ENCODE assay signal across 18 cellular contexts in the genomic region with DNA sequence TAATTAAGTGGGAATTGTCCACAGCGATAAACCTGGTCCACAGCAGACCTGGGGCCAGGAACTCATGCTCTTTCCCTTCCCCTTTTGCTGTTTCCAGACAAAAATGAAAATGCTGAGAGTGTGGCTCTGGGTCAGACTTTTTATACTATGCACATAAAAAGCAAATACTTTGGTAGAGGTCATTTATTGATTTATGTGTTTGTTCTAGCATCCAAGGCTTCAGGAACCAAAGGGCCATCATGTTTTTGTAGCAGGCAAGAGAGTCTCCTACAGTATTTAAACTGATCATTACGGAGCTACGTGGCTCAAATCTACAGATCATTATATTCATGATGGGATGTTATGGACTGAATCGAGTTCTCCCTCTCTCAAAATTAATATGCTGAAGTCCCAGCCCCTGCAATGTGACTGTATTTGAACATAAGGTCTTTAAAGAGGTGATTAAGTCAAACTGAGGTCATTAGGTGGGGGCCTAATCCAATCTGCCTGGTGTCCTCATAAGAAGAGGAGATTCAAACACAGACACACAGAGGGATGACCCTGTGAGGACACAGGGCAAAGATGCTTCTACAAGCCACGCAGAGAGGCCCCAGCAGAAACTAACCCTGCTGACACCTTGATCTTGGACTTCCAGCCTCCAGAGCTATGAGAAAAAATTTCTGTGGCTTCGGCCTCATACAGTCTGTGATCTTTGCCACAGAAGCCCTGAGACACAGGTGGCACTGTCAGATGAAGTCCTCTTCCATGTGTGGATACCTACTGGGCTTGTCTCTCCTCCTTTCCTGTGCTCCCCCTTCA. TPM values are rescaled to one million over a fixed set of nuclear protein-coding genes. Genes with fewer than 3 reads are reported as not detected.
DNase-seq lines count a peak whose midpoint lies in the region; ATAC-seq and TF ChIP-seq lines count a peak whose summit lies in the region.
"Had no signal": no experiment of that assay in that cellular context is flagged by ENCODE, and none has a peak within 500 bp of the region (broad histone marks: within the 10 kb centered on the region; RNA-seq: fewer than 3 reads in every experiment).

No MANE protein-coding gene starts in this region.

- H3K27me3 ChIP-seq in liver (ENCODE audit: control insufficient read depth in 4 of 4, insufficient read depth in 4 of 4, low read length in 3 of 4) (no peaks in the 10 kb centered on the region), lung (ENCODE audit: control insufficient read depth, insufficient read depth) (no peaks in the 10 kb centered on the region), H7 (ENCODE audit: control insufficient read depth, insufficient read depth, low read length) (no peaks in the 10 kb centered on the region)
- H3K27me3 ChIP-seq: BE2C, BLaER1 had no signal

- H3K36me3 ChIP-seq in liver (ENCODE audit: control insufficient read depth in 4 of 4, insufficient read depth in 3 of 4, low read depth in 1 of 4, low read length in 3 of 4) (no peaks in the 10 kb centered on the region), lung (ENCODE audit: control insufficient read depth in 2 of 2, insufficient read depth in 2 of 2, low read length in 2 of 2) (no peaks in the 10 kb centered on the region), H7 (replicated peaks; ENCODE audit: control insufficient read depth, insufficient read depth, low read length) (no peaks in the 10 kb centered on the region)
- H3K36me3 ChIP-seq: BE2C, BLaER1 had no signal

- TF ChIP-seq RAD21 in liver (IDR thresholded peaks at IDR 0.05) = no peak

- no peak for TF ChIP-seq CTCF in liver (IDR thresholded peaks at IDR 0.05; ENCODE audit: low read depth, low read length, missing input control)
- no peak for TF ChIP-seq CTCF in lung (IDR thresholded peaks at IDR 0.05; ENCODE audit: control extremely low read depth, extremely low read depth)

- ATAC-seq in left lobe of liver (peak; percentile 45), lung (ENCODE audit: insufficient read depth, low FRiP score) (no peak), GM18868 (IDR thresholded peaks at IDR 0.05; ENCODE audit: unreplicated experiment) (no peak)

- no peaks in the 10 kb centered on the region for H3K9me3 ChIP-seq in liver (ENCODE audit: control insufficient read depth in 4 of 4, low read length in 3 of 4)
- peaks cover 5 to 7% of the 10 kb centered on the region in 2 donors for H3K9me3 ChIP-seq in lung (ENCODE audit: control insufficient read depth in 2 of 2, insufficient read depth in 1 of 2, low read length in 1 of 2)
- H3K9me3 ChIP-seq: BE2C had no signal

- WGBS in liver = 73% methylated on average over 6 of the region's 6 CpGs
- WGBS in lung, 2 donors = 94 to 97% methylated on average over 6 of the region's 6 CpGs

- H3K4me1 ChIP-seq in liver (ENCODE audit: control insufficient read depth in 4 of 4, insufficient read depth in 4 of 4, low read length in 3 of 4) = peaks cover 0 to 11% (median 5%) of the 10 kb centered on the region in 4 donors
- no peaks in the 10 kb centered on the region for H3K4me1 ChIP-seq in lung (ENCODE audit: control insufficient read depth in 2 of 2, insufficient read depth in 2 of 2, low read length in 2 of 2)
- H3K4me1 ChIP-seq: BE2C, BLaER1 had no signal

- no peak overlapping the region for H3K27ac ChIP-seq in liver (ENCODE audit: low read depth in 1 of 2, low read length in 2 of 2)
- no peak overlapping the region for H3K27ac ChIP-seq in lung (ENCODE audit: low read depth in 1 of 2, low read length in 1 of 2)
- H3K27ac ChIP-seq: BLaER1 had no signal

- DNase-seq in left lobe of liver (ENCODE audit: low spot score) (no peak), lung (ENCODE audit: low spot score) (peak; percentile 4), D341Med (ENCODE audit: low spot score) (no peak), H7 (no peak), NCI-H1930 (lab: John Stamatoyannopoulos, UW) (no peak)
- DNase-seq: 8988T; ACHN; BE2C; C1 segment of cervical spinal cord; CD4-positive, alpha-beta memory T cell; CD4-positive, CD25-positive, alpha-beta regulatory T cell; CD8-positive, alpha-beta memory T cell; COR-L47; DMS79 treated with DMSO at 0.1 percent for 48 hours; GF-D8 had no signal

- H3K4me3 ChIP-seq in liver (ENCODE audit: low read depth in 1 of 3, low read length in 3 of 3) = no peak overlapping the region
- no peak overlapping the region for H3K4me3 ChIP-seq in lung
- H3K4me3 ChIP-seq in H7 (ENCODE audit: insufficient read depth, low read depth, low read length) = no peak overlapping the region
- H3K4me3 ChIP-seq: BLaER1 had no signal

- H3K9ac ChIP-seq in liver (ENCODE audit: low read depth in 1 of 2, low read length in 2 of 2) = no peak overlapping the region
- H3K9ac ChIP-seq: BLaER1 had no signal

TF ChIP-seq in liver, 16 proteins besides CTCF, POLR2A, EP300 and RAD21:
- TF ChIP-seq, protein P1, sequence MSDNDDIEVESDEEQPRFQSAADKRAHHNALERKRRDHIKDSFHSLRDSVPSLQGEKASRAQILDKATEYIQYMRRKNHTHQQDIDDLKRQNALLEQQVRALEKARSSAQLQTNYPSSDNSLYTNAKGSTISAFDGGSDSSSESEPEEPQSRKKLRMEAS (IDR thresholded peaks at IDR 0.05) = no peak
- TF ChIP-seq TAF1 (conservative IDR thresholded peaks at IDR 0.05) (no peak), SP1 (IDR thresholded peaks at IDR 0.05) (peak; percentile 42), GABPA (IDR thresholded peaks at IDR 0.05 in 1 of 2, conservative IDR thresholded peaks at IDR 0.05 in 1 of 2) (no peak), HNF4A (conservative IDR thresholded peaks at IDR 0.05) (peak in 1 of 2 donors; percentile 50), FOXA1 (IDR thresholded peaks at IDR 0.05) (no peak), FOXA2 (IDR thresholded peaks at IDR 0.05) (no peak), EGR1 (IDR thresholded peaks at IDR 0.05; ENCODE audit: low read depth in 2 of 2) (no peak)
- TF ChIP-seq, protein P2, sequence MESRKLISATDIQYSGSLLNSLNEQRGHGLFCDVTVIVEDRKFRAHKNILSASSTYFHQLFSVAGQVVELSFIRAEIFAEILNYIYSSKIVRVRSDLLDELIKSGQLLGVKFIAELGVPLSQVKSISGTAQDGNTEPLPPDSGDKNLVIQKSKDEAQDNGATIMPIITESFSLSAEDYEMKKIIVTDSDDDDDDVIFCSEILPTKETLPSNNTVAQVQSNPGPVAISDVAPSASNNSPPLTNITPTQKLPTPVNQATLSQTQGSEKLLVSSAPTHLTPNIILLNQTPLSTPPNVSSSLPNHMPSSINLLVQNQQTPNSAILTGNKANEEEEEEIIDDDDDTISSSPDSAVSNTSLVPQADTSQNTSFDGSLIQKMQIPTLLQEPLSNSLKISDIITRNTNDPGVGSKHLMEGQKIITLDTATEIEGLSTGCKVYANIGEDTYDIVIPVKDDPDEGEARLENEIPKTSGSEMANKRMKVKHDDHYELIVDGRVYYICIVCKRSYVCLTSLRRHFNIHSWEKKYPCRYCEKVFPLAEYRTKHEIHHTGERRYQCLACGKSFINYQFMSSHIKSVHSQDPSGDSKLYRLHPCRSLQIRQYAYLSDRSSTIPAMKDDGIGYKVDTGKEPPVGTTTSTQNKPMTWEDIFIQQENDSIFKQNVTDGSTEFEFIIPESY (IDR thresholded peaks at IDR 0.05) = no peak
- TF ChIP-seq, protein P3, sequence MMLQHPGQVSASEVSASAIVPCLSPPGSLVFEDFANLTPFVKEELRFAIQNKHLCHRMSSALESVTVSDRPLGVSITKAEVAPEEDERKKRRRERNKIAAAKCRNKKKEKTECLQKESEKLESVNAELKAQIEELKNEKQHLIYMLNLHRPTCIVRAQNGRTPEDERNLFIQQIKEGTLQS (IDR thresholded peaks at IDR 0.05) = no peak

RNA-seq across cellular contexts. Expression of a gene that starts 46.1 kb away (rescaled TPM):
- total RNA-seq in left lobe of liver (1.0 TPM), liver (1 to 10 TPM in 1 of 2 donors, under 1 TPM in 1; 0.59 to 1.3 TPM), lung (1 to 10 TPM; 2.7 to 3.5 TPM)
- polyA plus RNA-seq in liver (under 1 TPM; 0.72 to 0.73 TPM), lung (1 to 10 TPM; 1.5 to 3.9 TPM)
- 1.0 and 1.1 TPM in 2 replicates for total RNA-seq in H7 (2014; rRNA removed; shearing (Covaris generic))
